8 cellular contexts compared by ENCODE assay signal in the genomic region with DNA sequence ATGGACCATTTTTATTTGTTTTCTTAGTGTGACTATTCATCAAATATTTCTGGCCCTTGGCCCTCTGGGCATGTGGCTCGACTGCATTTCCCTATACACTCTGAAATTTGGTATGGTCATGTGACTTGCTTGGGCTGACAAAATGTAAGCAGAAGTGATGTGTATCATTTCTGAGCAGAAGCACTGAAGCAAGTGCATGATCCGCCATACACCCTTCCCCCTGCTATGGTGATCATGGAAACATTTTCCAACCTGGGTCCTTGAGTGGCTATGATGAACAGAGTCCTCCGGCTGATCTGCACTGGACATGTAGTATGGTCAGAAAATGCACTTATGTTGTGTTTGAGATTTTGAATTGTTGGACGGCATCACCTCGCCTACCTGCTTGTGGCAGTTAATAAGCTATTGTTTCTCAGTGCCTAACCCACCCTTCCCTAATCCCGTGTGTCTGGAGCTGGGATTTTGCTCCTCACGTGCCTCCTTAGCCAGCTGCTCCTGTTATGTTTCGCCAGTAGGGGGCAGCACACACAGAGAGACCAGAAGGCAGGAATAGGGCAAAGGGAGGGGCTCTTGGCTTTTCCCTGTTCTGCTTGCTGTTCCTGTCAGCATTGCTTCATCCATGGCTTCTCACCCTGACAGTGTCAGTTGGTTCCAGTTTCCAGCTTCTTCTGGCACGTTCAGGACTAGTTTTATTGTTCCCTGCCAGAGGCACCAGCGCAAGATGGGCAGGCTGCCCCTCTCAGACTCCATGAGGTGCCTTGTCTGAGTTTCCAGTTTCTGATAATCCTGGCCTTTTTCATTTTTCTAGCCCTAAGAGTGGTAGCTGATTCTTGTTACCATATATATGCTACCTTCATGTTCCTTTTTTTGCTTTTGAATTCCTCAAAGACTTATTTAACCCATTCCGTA.
A peak's percentile ranks its signal among the peaks of the same experiment; 100 is the strongest.
DNase-seq lines count a peak whose midpoint lies in the region; ATAC-seq, FAIRE-seq and TF ChIP-seq lines count a peak whose summit lies in the region.

No MANE protein-coding gene starts in this region.

- H3K9me3 ChIP-seq in OCI-LY3 (ENCODE audit: insufficient read depth, low read length) (no peaks in the 10 kb centered on the region), adrenal gland (replicated peaks in 1 of 3) (no peaks in the 10 kb centered on the region)

- intact Hi-C loops in adrenal gland (cut with DNase I): no loop called here

- no peaks in the 10 kb centered on the region for H4K20me1 ChIP-seq in OCI-LY3 (ENCODE audit: insufficient read depth, low read length)

- H2AFZ ChIP-seq in OCI-LY3 (ENCODE audit: low read depth, low read length): peak overlapping the region; percentile 96; the same call in 1 of the 2 replicates

- WGBS in adrenal gland, 4 donors: 36 to 45% (median 42%) methylated on average over 11 of the region's 11 CpGs

- DNase-seq in SIG-M5 treated with dmso at 0.1 percent for 504 hours (lab: John Stamatoyannopoulos, UW; ENCODE audit: unreplicated experiment): peak; percentile 78
- DNase-seq in SIG-M5 (lab: John Stamatoyannopoulos, UW): no peak
- DNase-seq in HTR-8/SVneo (ENCODE audit: insufficient read length, low spot score): peak; percentile 24
- DNase-seq in adrenal gland: peak; percentile 66 to 82 (median 72)
- peak; percentile 9 for DNase-seq in iris pigment epithelial cell (ENCODE audit: low read depth)
- DNase-seq in stimulated activated CD8-positive, alpha-beta memory T cell treated with anti-CD3 and anti-CD28 coated beads, Interleukin-12 subunit alpha, Interleukin-12 subunit beta, amount 100 ng/mL, for 24 hours (ENCODE audit: extremely low read depth): peak; percentile 3

- H3K9ac ChIP-seq in OCI-LY3 (ENCODE audit: low read length): peak overlapping the region; percentile 6; the same call in 1 of the 2 replicates

- H3K79me2 ChIP-seq in OCI-LY3 (ENCODE audit: low read length): no peaks in the 10 kb centered on the region

- H3K4me1 ChIP-seq in OCI-LY3 (ENCODE audit: low read length) (peaks cover 5% of the 10 kb centered on the region; the same call in 1 of the 2 replicates), adrenal gland (replicated peaks in 1 of 2) (no peaks in the 10 kb centered on the region)

- H3K4me2 ChIP-seq in OCI-LY3 (ENCODE audit: low read length): peak overlapping the region; percentile 80

- TF ChIP-seq CTCF in OCI-LY3 (IDR thresholded peaks at IDR 0.05; ENCODE audit: low read depth, low read length) (peak; percentile 93), adrenal gland (IDR thresholded peaks at IDR 0.05) (peak; percentile 62 to 79 (median 72))

- no peaks in the 10 kb centered on the region for H3K27me3 ChIP-seq in OCI-LY3 (ENCODE audit: low read depth, low read length)
- no peaks in the 10 kb centered on the region for H3K27me3 ChIP-seq in adrenal gland

- TF ChIP-seq POLR2A in adrenal gland (IDR thresholded peaks at IDR 0.05): no peak

- ATAC-seq in GM21723 (IDR thresholded peaks at IDR 0.05; ENCODE audit: unreplicated experiment): peak; percentile 91

- H3K27ac ChIP-seq in OCI-LY3 (ENCODE audit: low read length): no peak overlapping the region
- no peak overlapping the region for H3K27ac ChIP-seq in adrenal gland

- H3K36me3 ChIP-seq in OCI-LY3 (replicated peaks; ENCODE audit: low read depth, low read length) (no peaks in the 10 kb centered on the region), adrenal gland (replicated peaks in 1 of 2) (no peaks in the 10 kb centered on the region)

- H3K4me3 ChIP-seq in OCI-LY3 (ENCODE audit: low read length): peak overlapping the region; percentile 71
- no peak overlapping the region for H3K4me3 ChIP-seq in adrenal gland

- FAIRE-seq in HTR-8/SVneo (lab: Jason Lieb, UNC): peak; percentile 62
